24 cellular contexts compared by ENCODE assay signal in the genomic region with DNA sequence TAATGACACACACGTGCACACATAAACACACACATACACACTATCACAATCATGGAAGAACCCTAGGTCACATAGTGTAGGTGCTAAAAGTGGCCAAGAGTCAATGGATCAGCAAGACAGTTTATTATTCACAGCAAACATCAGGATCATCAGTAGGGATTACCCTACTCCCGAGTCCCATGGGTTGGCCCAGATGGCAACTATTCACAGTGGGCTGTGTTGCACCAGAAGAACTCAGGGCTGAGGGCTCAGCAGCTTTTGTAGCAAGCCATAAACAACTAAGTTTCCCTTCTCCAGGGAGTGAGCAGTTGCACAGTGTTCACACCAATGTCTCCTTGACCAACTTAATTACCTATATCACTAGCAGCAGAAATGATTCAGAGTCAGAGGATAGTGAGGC. TPM values are rescaled to one million over a fixed set of nuclear protein-coding genes. Genes with fewer than 3 reads are reported as not detected.
A peak's percentile ranks its signal among the peaks of the same experiment; 100 is the strongest.
DNase-seq lines count a peak whose midpoint lies in the region; ATAC-seq and TF ChIP-seq lines count a peak whose summit lies in the region.
"Had no signal": no experiment of that assay in that cellular context is flagged by ENCODE, and none has a peak within 500 bp of the region (broad histone marks: within the 10 kb centered on the region; RNA-seq: fewer than 3 reads in every experiment).

No MANE protein-coding gene starts in this region.

- H3K27ac Mint-ChIP-seq in endothelial cell (ENCODE audit: unreplicated experiment), result no peak overlapping the region
- H3K27ac Mint-ChIP-seq: B cell; CD4-positive, alpha-beta T cell; CD8-positive, alpha-beta T cell had no signal

- no peaks in the 10 kb centered on the region for H3K4me1 Mint-ChIP-seq in endothelial cell (ENCODE audit: unreplicated experiment)

- H3K27me3 Mint-ChIP-seq in endothelial cell (ENCODE audit: unreplicated experiment), result peaks cover 5% of the 10 kb centered on the region
- H3K27me3 Mint-ChIP-seq: B cell had no signal

- H3K4me3 Mint-ChIP-seq in endothelial cell (ENCODE audit: unreplicated experiment), result peak overlapping the region; percentile 17
- H3K4me3 Mint-ChIP-seq: B cell; CD4-positive, alpha-beta T cell; CD8-positive, alpha-beta T cell had no signal

- H3K36me3 ChIP-seq in left ventricle myocardium inferior, result no peaks in the 10 kb centered on the region
- H3K36me3 ChIP-seq: BLaER1 treated with 17β-estradiol and CSF1 and Interleukin-3, amounts not matched to agents 10 nM and 100 nM had no signal

- H3K9me3 ChIP-seq in left ventricle myocardium inferior (replicated peaks), result no peaks in the 10 kb centered on the region
- H3K9me3 ChIP-seq: A549; BLaER1 treated with 17β-estradiol and CSF1 and Interleukin-3, amounts not matched to agents 10 nM and 100 nM; Caco-2 had no signal

- no peak for TF ChIP-seq CTCF in left ventricle myocardium inferior (IDR thresholded peaks at IDR 0.05; ENCODE audit: borderline replicate concordance)
- no peak for TF ChIP-seq CTCF in endothelial cell (IDR thresholded peaks at IDR 0.05; ENCODE audit: unreplicated experiment)

- intact Hi-C loops in cardiac septum (cut with DNase I), result no loop called here
- intact Hi-C loops in left ventricle myocardium inferior (cut with micrococcal nuclease), result no loop called here
- intact Hi-C loops in posterior vena cava (cut with DNase I), result no loop called here

- H3K4me1 ChIP-seq in left ventricle myocardium inferior, result peaks cover 41% of the 10 kb centered on the region
- H3K4me1 ChIP-seq: A549, Caco-2 had no signal

- H3K36me3 Mint-ChIP-seq in endothelial cell (ENCODE audit: low read depth, unreplicated experiment), result peaks cover 6% of the 10 kb centered on the region
- H3K36me3 Mint-ChIP-seq: CD8-positive, alpha-beta T cell had no signal

- H3K9me3 Mint-ChIP-seq in endothelial cell (ENCODE audit: unreplicated experiment), result no peaks in the 10 kb centered on the region
- H3K9me3 Mint-ChIP-seq: CD4-positive, alpha-beta T cell; CD8-positive, alpha-beta T cell had no signal

- no peak for ATAC-seq in GM19397 (IDR thresholded peaks at IDR 0.05; ENCODE audit: unreplicated experiment)
- ATAC-seq: A549; CD8-positive, alpha-beta T cell; GM12878 had no signal

- DNase-seq in cardiac septum (ENCODE audit: low spot score) (peak; percentile 60), left ventricle myocardium inferior (no peak), endothelial cell (ENCODE audit: low spot score) (no peak), posterior vena cava (ENCODE audit: low spot score) (peak; percentile 14), cortex of kidney (lab: John Stamatoyannopoulos, UW) (no peak)
- no peak for DNase-seq in activated CD4-positive, alpha-beta T cell treated with anti-CD3 and anti-CD28 coated beads, Interleukin-2, amount 50 U/mL, for 4 hours
- DNase-seq: AML-193; Calu3; CD4-positive, alpha-beta T cell; CD8-positive, alpha-beta T cell; DMS 273 treated with DMSO at 0.1 percent for 48 hours; DMS153; DMS79; DND-41; EL; GDM1 had no signal

- H3K27ac ChIP-seq in left ventricle myocardium inferior (replicated peaks), result no peak overlapping the region
- H3K27ac ChIP-seq: 22Rv1; A549; BLaER1 treated with 17β-estradiol and CSF1 and Interleukin-3, amounts not matched to agents 10 nM and 100 nM; C4-2B had no signal

- no peak overlapping the region for H3K4me3 ChIP-seq in left ventricle myocardium inferior
- H3K4me3 ChIP-seq: A549; BLaER1 treated with 17β-estradiol and CSF1 and Interleukin-3, amounts not matched to agents 10 nM and 100 nM; GM12878 had no signal

- H3K27me3 ChIP-seq in left ventricle myocardium inferior (ENCODE audit: low read depth), result no peaks in the 10 kb centered on the region
- H3K27me3 ChIP-seq: BLaER1 treated with 17β-estradiol and CSF1 and Interleukin-3, amounts not matched to agents 10 nM and 100 nM had no signal

RNA-seq across cellular contexts. Expression of gene PRDM11, which starts 20.8 kb away (rescaled TPM):
- total RNA-seq in cardiac septum (20.7 TPM), left ventricle myocardium inferior (17.2 TPM), endothelial cell (ENCODE audit: unreplicated experiment) (16.0 TPM), posterior vena cava (10 to 100 TPM; 21.1 to 24.5 TPM)

Comparison
In these comparisons a context has a peak if more than half of its experiments do, and no peak if none do; other contexts are left out.
1. DNase-seq: peak in cardiac septum (single experiment) and posterior vena cava (single experiment); none in left ventricle myocardium inferior (single experiment), endothelial cell (single experiment), activated CD4-positive, alpha-beta T cell treated with anti-CD3 and anti-CD28 coated beads, Interleukin-2, amount 50 U/mL, for 4 hours (0 of 2) and cortex of kidney (single experiment).